Comparison of ENCODE assay signal across 16 cellular contexts in the genomic region with DNA sequence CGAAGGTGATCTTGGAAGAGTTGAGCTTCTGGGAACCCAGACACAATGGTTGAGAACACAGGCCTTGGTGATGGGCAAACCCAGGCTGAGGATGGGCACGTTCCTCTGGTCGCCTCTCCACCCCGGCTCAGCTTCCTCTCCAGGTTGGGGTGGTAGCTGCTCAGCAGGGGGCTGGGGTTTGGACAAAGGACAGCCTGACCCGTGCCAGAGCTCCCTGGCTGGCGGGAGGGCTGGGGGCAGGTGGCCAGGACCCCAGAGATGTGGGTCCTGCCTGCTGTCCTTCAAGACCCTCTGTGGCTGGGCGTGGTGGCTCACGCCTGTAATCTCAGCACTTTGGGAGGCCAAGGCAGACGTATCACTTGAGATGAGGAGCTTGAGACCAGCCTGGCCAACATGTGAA. TPM values are rescaled to one million over a fixed set of nuclear protein-coding genes. Genes with fewer than 3 reads are reported as not detected.
DNase-seq lines count a peak whose midpoint lies in the region; ATAC-seq and TF ChIP-seq lines count a peak whose summit lies in the region.
"Had no signal": no experiment of that assay in that cellular context is flagged by ENCODE, and none has a peak within 500 bp of the region (broad histone marks: within the 10 kb centered on the region; RNA-seq: fewer than 3 reads in every experiment).

No MANE protein-coding gene starts in this region.

- POLR2A ChIA-PET in CD8-positive, alpha-beta memory T cell (lab: Charles Lee): interaction anchor here (0.5 kb wide), 1 partner anchor 23 kb away, joined by 3 read pairs; no protein-coding TSS in a partner anchor

- H3K9me3 ChIP-seq in stomach smooth muscle (ENCODE audit: control insufficient read depth in 2 of 2, low read length in 2 of 2): no peaks in the 10 kb centered on the region
- no peaks in the 10 kb centered on the region for H3K9me3 ChIP-seq in CD8-positive, alpha-beta memory T cell (ENCODE audit: low read length)
- H3K9me3 ChIP-seq: SJCRH30 had no signal

- intact Hi-C loops in activated T-helper 1 cell treated with anti-CD3 and anti-CD28 coated beads, Interleukin-12 subunit alpha, Interleukin-12 subunit beta, Interleukin-2, Interleukin-4 antibody, amounts not matched to agents 30 ng/mL and 10 ng/mL and 1 ng/mL, durations not matched to agents 14 hours and 24 hours and 36 hours (cut with micrococcal nuclease): no loop called here

- no peaks in the 10 kb centered on the region for H3K9me3 Mint-ChIP-seq in brain
- peaks cover 6% of the 10 kb centered on the region for H3K9me3 Mint-ChIP-seq in glutamatergic neuron (ENCODE audit: unreplicated experiment)
- H3K9me3 Mint-ChIP-seq in CD8-positive, alpha-beta memory T cell: no peaks in the 10 kb centered on the region
- H3K9me3 Mint-ChIP-seq in activated T-helper 1 cell treated with anti-CD3 and anti-CD28 coated beads, Interleukin-12 subunit alpha, Interleukin-12 subunit beta, Interleukin-2, Interleukin-4 antibody, amounts not matched to agents 30 ng/mL and 10 ng/mL and 1 ng/mL, durations not matched to agents 14 hours and 24 hours and 36 hours: no peaks in the 10 kb centered on the region
- H3K9me3 Mint-ChIP-seq: IgD-negative memory B cell had no signal

- DNase-seq in glutamatergic neuron (peak; percentile 13), occipital lobe (lab: John Stamatoyannopoulos, UW) (no peak)
- DNase-seq in CD8-positive, alpha-beta memory T cell: no peak
- DNase-seq in activated T-helper 1 cell treated with anti-CD3 and anti-CD28 coated beads, Interleukin-12 subunit alpha, Interleukin-12 subunit beta, Interleukin-2, Interleukin-4 antibody, amounts not matched to agents 30 ng/mL and 10 ng/mL and 1 ng/mL, durations not matched to agents 14 hours and 24 hours and 36 hours (ENCODE audit: low spot score): no peak
- DNase-seq: Calu3; CD4-positive, CD25-positive, alpha-beta regulatory T cell; NCI-H187; NCI-H226; NCI-H526 treated with DMSO at 0.1 percent for 48 hours; NK-92 treated with Interleukin-12 subunit alpha and Interleukin-12 subunit beta, amount 100 ng/mL, for 24 hours had no signal

- H3K27me3 ChIP-seq in stomach smooth muscle (ENCODE audit: control insufficient read depth in 1 of 2, insufficient read depth in 2 of 2, low read length in 2 of 2): no peaks in the 10 kb centered on the region
- no peaks in the 10 kb centered on the region for H3K27me3 ChIP-seq in CD8-positive, alpha-beta memory T cell (ENCODE audit: insufficient read depth, low read length, poor library complexity, severe bottlenecking)
- H3K27me3 ChIP-seq: SJCRH30 had no signal

- peak overlapping the region in 4 of 5 experiments; percentile 82 to 93 (median 91) for H3K27ac Mint-ChIP-seq in brain
- no peak overlapping the region for H3K27ac Mint-ChIP-seq in glutamatergic neuron (ENCODE audit: unreplicated experiment)
- H3K27ac Mint-ChIP-seq in CD8-positive, alpha-beta memory T cell: no peak overlapping the region
- H3K27ac Mint-ChIP-seq in activated T-helper 1 cell treated with anti-CD3 and anti-CD28 coated beads, Interleukin-12 subunit alpha, Interleukin-12 subunit beta, Interleukin-2, Interleukin-4 antibody, amounts not matched to agents 30 ng/mL and 10 ng/mL and 1 ng/mL, durations not matched to agents 14 hours and 24 hours and 36 hours: no peak overlapping the region
- H3K27ac Mint-ChIP-seq: CD4-positive, CD25-positive, alpha-beta regulatory T cell; IgD-negative memory B cell had no signal

- H3K9ac ChIP-seq in stomach smooth muscle (ENCODE audit: low read length in 2 of 2): no peak overlapping the region

- ATAC-seq in HG03175 (IDR thresholded peaks at IDR 0.05; ENCODE audit: unreplicated experiment): no peak

- CTCF ChIA-PET in CD8-positive, alpha-beta memory T cell (lab: Charles Lee): interaction anchor here (0.9 kb wide), 1 partner anchor 8 kb away, joined by 3 read pairs; no protein-coding TSS in a partner anchor

- 0 out of 2 replicates have a peak, but pooled peaks have one; percentile 41 for TF ChIP-seq EP300 in Ishikawa (IDR thresholded peaks at IDR 0.05; ENCODE audit: borderline replicate concordance)

- peak overlapping the region; percentile 98 for H3K27ac ChIP-seq in stomach smooth muscle (ENCODE audit: low read length)
- no peak overlapping the region for H3K27ac ChIP-seq in CD8-positive, alpha-beta memory T cell (ENCODE audit: low read depth, low read length)
- H3K27ac ChIP-seq: SJCRH30 had no signal

- no peaks in the 10 kb centered on the region for H3K27me3 Mint-ChIP-seq in brain
- peaks cover 6% of the 10 kb centered on the region for H3K27me3 Mint-ChIP-seq in glutamatergic neuron (ENCODE audit: unreplicated experiment)
- H3K27me3 Mint-ChIP-seq in CD8-positive, alpha-beta memory T cell: peaks cover 1 to 3% of the 10 kb centered on the region in 2 donors
- H3K27me3 Mint-ChIP-seq in activated T-helper 1 cell treated with anti-CD3 and anti-CD28 coated beads, Interleukin-12 subunit alpha, Interleukin-12 subunit beta, Interleukin-2, Interleukin-4 antibody, amounts not matched to agents 30 ng/mL and 10 ng/mL and 1 ng/mL, durations not matched to agents 14 hours and 24 hours and 36 hours (ENCODE audit: insufficient read depth): peaks cover 8% of the 10 kb centered on the region
- H3K27me3 Mint-ChIP-seq: CD4-positive, CD25-positive, alpha-beta regulatory T cell had no signal

- TF ChIP-seq RAD21 in Ishikawa (IDR thresholded peaks at IDR 0.05; ENCODE audit: low read depth): no peak

- peaks cover 92% of the 10 kb centered on the region for H3K4me1 ChIP-seq in stomach smooth muscle (ENCODE audit: control insufficient read depth, insufficient read depth, low read length)
- no peaks in the 10 kb centered on the region for H3K4me1 ChIP-seq in CD8-positive, alpha-beta memory T cell (ENCODE audit: insufficient read depth, low read length)

- H3K4me1 Mint-ChIP-seq in brain: peaks cover 70% of the 10 kb centered on the region
- peaks cover 41% of the 10 kb centered on the region for H3K4me1 Mint-ChIP-seq in glutamatergic neuron (ENCODE audit: low read depth, unreplicated experiment)
- H3K4me1 Mint-ChIP-seq in CD8-positive, alpha-beta memory T cell: peaks cover 0 to 1% (median 0%) of the 10 kb centered on the region in 3 donors
- H3K4me1 Mint-ChIP-seq in activated T-helper 1 cell treated with anti-CD3 and anti-CD28 coated beads, Interleukin-12 subunit alpha, Interleukin-12 subunit beta, Interleukin-2, Interleukin-4 antibody, amounts not matched to agents 30 ng/mL and 10 ng/mL and 1 ng/mL, durations not matched to agents 14 hours and 24 hours and 36 hours (ENCODE audit: low read depth): no peaks in the 10 kb centered on the region

- H3K36me3 Mint-ChIP-seq in brain (peaks cover 9% of the 10 kb centered on the region), glutamatergic neuron (ENCODE audit: unreplicated experiment) (no peaks in the 10 kb centered on the region)
- no peaks in the 10 kb centered on the region for H3K36me3 Mint-ChIP-seq in CD8-positive, alpha-beta memory T cell
- no peaks in the 10 kb centered on the region for H3K36me3 Mint-ChIP-seq in activated T-helper 1 cell treated with anti-CD3 and anti-CD28 coated beads, Interleukin-12 subunit alpha, Interleukin-12 subunit beta, Interleukin-2, Interleukin-4 antibody, amounts not matched to agents 30 ng/mL and 10 ng/mL and 1 ng/mL, durations not matched to agents 14 hours and 24 hours and 36 hours (ENCODE audit: low read depth)
- H3K36me3 Mint-ChIP-seq: CD4-positive, CD25-positive, alpha-beta regulatory T cell; IgD-negative memory B cell had no signal

- no peaks in the 10 kb centered on the region for H3K36me3 ChIP-seq in stomach smooth muscle (ENCODE audit: control insufficient read depth in 2 of 2, insufficient read depth in 2 of 2, low read length in 2 of 2)
- H3K36me3 ChIP-seq in CD8-positive, alpha-beta memory T cell (ENCODE audit: insufficient read depth, low read length): no peaks in the 10 kb centered on the region

- H3K4me3 ChIP-seq in stomach smooth muscle (ENCODE audit: low read length in 2 of 2): no peak overlapping the region
- no peak overlapping the region for H3K4me3 ChIP-seq in CD8-positive, alpha-beta memory T cell (ENCODE audit: low read length)
- H3K4me3 ChIP-seq: SJCRH30 had no signal

- H3K4me3 Mint-ChIP-seq in brain (no peak overlapping the region), glutamatergic neuron (ENCODE audit: unreplicated experiment) (no peak overlapping the region)
- H3K4me3 Mint-ChIP-seq in CD8-positive, alpha-beta memory T cell: no peak overlapping the region
- H3K4me3 Mint-ChIP-seq in activated T-helper 1 cell treated with anti-CD3 and anti-CD28 coated beads, Interleukin-12 subunit alpha, Interleukin-12 subunit beta, Interleukin-2, Interleukin-4 antibody, amounts not matched to agents 30 ng/mL and 10 ng/mL and 1 ng/mL, durations not matched to agents 14 hours and 24 hours and 36 hours: no peak overlapping the region
- H3K4me3 Mint-ChIP-seq: CD4-positive, CD25-positive, alpha-beta regulatory T cell; IgD-negative memory B cell had no signal

- TF ChIP-seq CTCF in brain (conservative IDR thresholded peaks at IDR 0.05): no peak
- no peak for TF ChIP-seq CTCF in glutamatergic neuron (IDR thresholded peaks at IDR 0.05; ENCODE audit: partially characterized antibody, unreplicated experiment)

TF ChIP-seq in Ishikawa, 13 proteins besides CTCF, POLR2A, EP300 and RAD21:
- TF ChIP-seq TAF1 (IDR thresholded peaks at IDR 0.05; ENCODE audit: low read depth) (no peak), ZBTB7A (IDR thresholded peaks at IDR 0.05; ENCODE audit: low read depth) (no peak), TEAD4 (IDR thresholded peaks at IDR 0.05) (0 out of 2 replicates have a peak, but pooled peaks have one; percentile 6)

RNA-seq across cellular contexts. Expression of a gene that starts 25.2 kb away (rescaled TPM):
- 120 TPM for polyA plus RNA-seq in brain (ENCODE audit: insufficient read depth, low read depth, low replicate concordance)
- total RNA-seq in glutamatergic neuron (ENCODE audit: unreplicated experiment): 312 TPM
- 10 to 100 TPM; 23.6 to 24.3 TPM for total RNA-seq in CD8-positive, alpha-beta memory T cell
- polyA plus RNA-seq in CD8-positive, alpha-beta memory T cell: 0.54 TPM
- 3.9 and 4.2 TPM in 2 replicates for total RNA-seq in activated T-helper 1 cell treated with anti-CD3 and anti-CD28 coated beads, Interleukin-12 subunit alpha, Interleukin-12 subunit beta, Interleukin-2, Interleukin-4 antibody, amounts not matched to agents 30 ng/mL and 10 ng/mL and 1 ng/mL, durations not matched to agents 14 hours and 24 hours and 36 hours
- total RNA-seq in occipital lobe: 206 TPM
- polyA plus RNA-seq: CD4-positive, CD25-positive, alpha-beta regulatory T cell; IgD-negative memory B cell had no signal

Comparison
In these comparisons a context has a peak if more than half of its experiments do, and no peak if none do; other contexts are left out.
1. H3K27ac Mint-ChIP-seq: peak in brain (4 of 5); none in glutamatergic neuron (single experiment), CD8-positive, alpha-beta memory T cell (0 of 8) and activated T-helper 1 cell treated with anti-CD3 and anti-CD28 coated beads, Interleukin-12 subunit alpha, Interleukin-12 subunit beta, Interleukin-2, Interleukin-4 antibody, amounts not matched to agents 30 ng/mL and 10 ng/mL and 1 ng/mL, durations not matched to agents 14 hours and 24 hours and 36 hours (single experiment).